ENCODE assay signal across 1 cellular context in the genomic region with DNA sequence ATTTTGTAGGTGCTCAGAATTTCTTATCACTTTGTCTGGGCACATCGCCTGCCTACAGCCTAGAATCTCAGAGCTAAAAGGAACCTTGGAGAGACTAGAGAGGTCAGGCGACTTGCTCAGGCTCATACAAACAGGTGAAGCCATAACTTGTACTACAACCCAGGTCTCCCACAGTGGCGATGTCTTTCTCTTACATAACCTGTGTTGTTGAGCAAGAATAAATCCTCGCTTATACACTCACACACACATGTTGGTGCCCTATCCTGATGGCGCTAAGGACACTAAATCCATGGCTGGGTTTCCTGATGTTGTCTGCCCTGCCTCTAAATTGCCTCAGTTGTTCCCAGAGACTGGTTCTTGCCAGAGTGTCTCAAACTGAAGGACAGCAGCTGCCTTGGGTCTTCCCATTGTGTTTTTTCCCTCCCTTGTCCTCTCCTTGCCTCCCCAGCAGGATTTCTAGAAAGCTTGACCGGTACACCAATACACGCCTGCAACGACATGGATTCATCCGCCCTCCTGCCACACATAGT.
TF ChIP-seq lines count a peak whose summit lies in the region.

No MANE protein-coding gene starts in this region.

TF ChIP-seq in WTC11, 78 proteins besides CTCF, POLR2A, EP300 and RAD21 (continued from another document):
- TF ChIP-seq, protein P1, sequence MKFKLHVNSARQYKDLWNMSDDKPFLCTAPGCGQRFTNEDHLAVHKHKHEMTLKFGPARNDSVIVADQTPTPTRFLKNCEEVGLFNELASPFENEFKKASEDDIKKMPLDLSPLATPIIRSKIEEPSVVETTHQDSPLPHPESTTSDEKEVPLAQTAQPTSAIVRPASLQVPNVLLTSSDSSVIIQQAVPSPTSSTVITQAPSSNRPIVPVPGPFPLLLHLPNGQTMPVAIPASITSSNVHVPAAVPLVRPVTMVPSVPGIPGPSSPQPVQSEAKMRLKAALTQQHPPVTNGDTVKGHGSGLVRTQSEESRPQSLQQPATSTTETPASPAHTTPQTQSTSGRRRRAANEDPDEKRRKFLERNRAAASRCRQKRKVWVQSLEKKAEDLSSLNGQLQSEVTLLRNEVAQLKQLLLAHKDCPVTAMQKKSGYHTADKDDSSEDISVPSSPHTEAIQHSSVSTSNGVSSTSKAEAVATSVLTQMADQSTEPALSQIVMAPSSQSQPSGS (CRISPR knock-in tag; IDR thresholded peaks at IDR 0.05; ENCODE audit: borderline replicate concordance, low read depth), result no peak
- TF ChIP-seq, protein P2, sequence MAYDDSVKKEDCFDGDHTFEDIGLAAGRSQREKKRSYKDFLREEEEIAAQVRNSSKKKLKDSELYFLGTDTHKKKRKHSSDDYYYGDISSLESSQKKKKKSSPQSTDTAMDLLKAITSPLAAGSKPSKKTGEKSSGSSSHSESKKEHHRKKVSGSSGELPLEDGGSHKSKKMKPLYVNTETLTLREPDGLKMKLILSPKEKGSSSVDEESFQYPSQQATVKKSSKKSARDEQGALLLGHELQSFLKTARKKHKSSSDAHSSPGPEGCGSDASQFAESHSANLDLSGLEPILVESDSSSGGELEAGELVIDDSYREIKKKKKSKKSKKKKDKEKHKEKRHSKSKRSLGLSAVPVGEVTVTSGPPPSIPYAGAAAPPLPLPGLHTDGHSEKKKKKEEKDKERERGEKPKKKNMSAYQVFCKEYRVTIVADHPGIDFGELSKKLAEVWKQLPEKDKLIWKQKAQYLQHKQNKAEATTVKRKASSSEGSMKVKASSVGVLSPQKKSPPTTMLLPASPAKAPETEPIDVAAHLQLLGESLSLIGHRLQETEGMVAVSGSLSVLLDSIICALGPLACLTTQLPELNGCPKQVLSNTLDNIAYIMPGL (CRISPR knock-in tag; IDR thresholded peaks at IDR 0.05), result no peak
- TF ChIP-seq ZNF416 (CRISPR knock-in tag; IDR thresholded peaks at IDR 0.05) (no peak), NFATC4 (CRISPR knock-in tag; IDR thresholded peaks at IDR 0.05) (no peak), ZBTB21 (CRISPR knock-in tag; IDR thresholded peaks at IDR 0.05; ENCODE audit: borderline replicate concordance) (no peak), PRRX2 (CRISPR knock-in tag; IDR thresholded peaks at IDR 0.05) (no peak), FOXP1 (CRISPR knock-in tag; IDR thresholded peaks at IDR 0.05; ENCODE audit: borderline replicate concordance) (no peak)
- TF ChIP-seq, protein P3, sequence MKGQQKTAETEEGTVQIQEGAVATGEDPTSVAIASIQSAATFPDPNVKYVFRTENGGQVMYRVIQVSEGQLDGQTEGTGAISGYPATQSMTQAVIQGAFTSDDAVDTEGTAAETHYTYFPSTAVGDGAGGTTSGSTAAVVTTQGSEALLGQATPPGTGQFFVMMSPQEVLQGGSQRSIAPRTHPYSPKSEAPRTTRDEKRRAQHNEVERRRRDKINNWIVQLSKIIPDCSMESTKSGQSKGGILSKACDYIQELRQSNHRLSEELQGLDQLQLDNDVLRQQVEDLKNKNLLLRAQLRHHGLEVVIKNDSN (CRISPR knock-in tag; IDR thresholded peaks at IDR 0.05), result no peak
- TF ChIP-seq, protein P4, sequence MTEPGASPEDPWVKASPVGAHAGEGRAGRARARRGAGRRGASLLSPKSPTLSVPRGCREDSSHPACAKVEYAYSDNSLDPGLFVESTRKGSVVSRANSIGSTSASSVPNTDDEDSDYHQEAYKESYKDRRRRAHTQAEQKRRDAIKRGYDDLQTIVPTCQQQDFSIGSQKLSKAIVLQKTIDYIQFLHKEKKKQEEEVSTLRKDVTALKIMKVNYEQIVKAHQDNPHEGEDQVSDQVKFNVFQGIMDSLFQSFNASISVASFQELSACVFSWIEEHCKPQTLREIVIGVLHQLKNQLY (CRISPR knock-in tag; IDR thresholded peaks at IDR 0.05), result no peak
- TF ChIP-seq, protein P5, sequence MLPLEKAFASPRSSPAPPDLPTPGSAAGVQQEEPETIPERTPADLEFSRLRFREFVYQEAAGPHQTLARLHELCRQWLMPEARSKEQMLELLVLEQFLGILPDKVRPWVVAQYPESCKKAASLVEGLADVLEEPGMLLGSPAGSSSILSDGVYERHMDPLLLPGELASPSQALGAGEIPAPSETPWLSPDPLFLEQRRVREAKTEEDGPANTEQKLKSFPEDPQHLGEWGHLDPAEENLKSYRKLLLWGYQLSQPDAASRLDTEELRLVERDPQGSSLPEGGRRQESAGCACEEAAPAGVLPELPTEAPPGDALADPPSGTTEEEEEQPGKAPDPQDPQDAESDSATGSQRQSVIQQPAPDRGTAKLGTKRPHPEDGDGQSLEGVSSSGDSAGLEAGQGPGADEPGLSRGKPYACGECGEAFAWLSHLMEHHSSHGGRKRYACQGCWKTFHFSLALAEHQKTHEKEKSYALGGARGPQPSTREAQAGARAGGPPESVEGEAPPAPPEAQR (CRISPR knock-in tag; IDR thresholded peaks at IDR 0.05), result no peak
- TF ChIP-seq, protein P6, sequence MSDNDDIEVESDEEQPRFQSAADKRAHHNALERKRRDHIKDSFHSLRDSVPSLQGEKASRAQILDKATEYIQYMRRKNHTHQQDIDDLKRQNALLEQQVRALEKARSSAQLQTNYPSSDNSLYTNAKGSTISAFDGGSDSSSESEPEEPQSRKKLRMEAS (CRISPR knock-in tag; IDR thresholded peaks at IDR 0.05), result no peak
- TF ChIP-seq, protein P7, sequence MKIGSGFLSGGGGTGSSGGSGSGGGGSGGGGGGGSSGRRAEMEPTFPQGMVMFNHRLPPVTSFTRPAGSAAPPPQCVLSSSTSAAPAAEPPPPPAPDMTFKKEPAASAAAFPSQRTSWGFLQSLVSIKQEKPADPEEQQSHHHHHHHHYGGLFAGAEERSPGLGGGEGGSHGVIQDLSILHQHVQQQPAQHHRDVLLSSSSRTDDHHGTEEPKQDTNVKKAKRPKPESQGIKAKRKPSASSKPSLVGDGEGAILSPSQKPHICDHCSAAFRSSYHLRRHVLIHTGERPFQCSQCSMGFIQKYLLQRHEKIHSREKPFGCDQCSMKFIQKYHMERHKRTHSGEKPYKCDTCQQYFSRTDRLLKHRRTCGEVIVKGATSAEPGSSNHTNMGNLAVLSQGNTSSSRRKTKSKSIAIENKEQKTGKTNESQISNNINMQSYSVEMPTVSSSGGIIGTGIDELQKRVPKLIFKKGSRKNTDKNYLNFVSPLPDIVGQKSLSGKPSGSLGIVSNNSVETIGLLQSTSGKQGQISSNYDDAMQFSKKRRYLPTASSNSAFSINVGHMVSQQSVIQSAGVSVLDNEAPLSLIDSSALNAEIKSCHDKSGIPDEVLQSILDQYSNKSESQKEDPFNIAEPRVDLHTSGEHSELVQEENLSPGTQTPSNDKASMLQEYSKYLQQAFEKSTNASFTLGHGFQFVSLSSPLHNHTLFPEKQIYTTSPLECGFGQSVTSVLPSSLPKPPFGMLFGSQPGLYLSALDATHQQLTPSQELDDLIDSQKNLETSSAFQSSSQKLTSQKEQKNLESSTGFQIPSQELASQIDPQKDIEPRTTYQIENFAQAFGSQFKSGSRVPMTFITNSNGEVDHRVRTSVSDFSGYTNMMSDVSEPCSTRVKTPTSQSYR (CRISPR knock-in tag; IDR thresholded peaks at IDR 0.05), result no peak
- TF ChIP-seq, protein P8, sequence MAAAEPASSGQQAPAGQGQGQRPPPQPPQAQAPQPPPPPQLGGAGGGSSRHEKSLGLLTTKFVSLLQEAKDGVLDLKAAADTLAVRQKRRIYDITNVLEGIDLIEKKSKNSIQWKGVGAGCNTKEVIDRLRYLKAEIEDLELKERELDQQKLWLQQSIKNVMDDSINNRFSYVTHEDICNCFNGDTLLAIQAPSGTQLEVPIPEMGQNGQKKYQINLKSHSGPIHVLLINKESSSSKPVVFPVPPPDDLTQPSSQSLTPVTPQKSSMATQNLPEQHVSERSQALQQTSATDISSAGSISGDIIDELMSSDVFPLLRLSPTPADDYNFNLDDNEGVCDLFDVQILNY (CRISPR knock-in tag; IDR thresholded peaks at IDR 0.05), result no peak
